Comparison of ENCODE assay signal across 22 cellular contexts in genomic region chr16:23428351-23428750, GRCh38.
"Had no signal": no experiment of that assay in that cellular context is flagged by ENCODE, and none has a peak within 500 bp of the region (broad histone marks: within the 10 kb centered on the region; RNA-seq: fewer than 3 reads in every experiment).

No MANE protein-coding gene starts in this region.

- H3K27me3 ChIP-seq: dorsolateral prefrontal cortex, neutrophil, pancreas, right lobe of liver, stomach, testis, tibial artery had no signal

- H3K27ac ChIP-seq: dorsolateral prefrontal cortex, epithelial cell of prostate, lower lobe of right lung, neutrophil, pancreas, right lobe of liver, stomach, testis, tibial artery had no signal

- FAIRE-seq: colon, keratinocyte, pancreas, small intestine had no signal

- ATAC-seq: esophagus mucosa; left ventricle myocardium superior; lower lobe of right lung; natural killer cell treated with Interleukin-12 subunit alpha and Interleukin-12 subunit beta and Interleukin-15 and Interleukin-18, amount 100 ng/mL, for 72 hours; pancreas; right lobe of liver had no signal

- H3K9me3 ChIP-seq: lower lobe of right lung, neutrophil, pancreas, right lobe of liver, stomach, testis, tibial artery had no signal

- DNase-seq: dorsolateral prefrontal cortex; effector CD4-positive, alpha-beta T cell; foreskin melanocyte; immature natural killer cell; left ventricle myocardium superior; lower lobe of right lung; pancreas; right lobe of liver; small intestine; stimulated activated CD4-positive, alpha-beta T cell treated with anti-CD3 and anti-CD28 coated beads, Interleukin-15, amount 100 ng/mL, for 24 hours; stimulated activated CD4-positive, alpha-beta T cell treated with anti-CD3 and anti-CD28 coated beads, Interleukin-2, amount 100 ng/mL, for 48 hours; stimulated activated CD8-positive, alpha-beta memory T cell treated with anti-CD3 and anti-CD28 coated beads, Interleukin-4, amount 100 ng/mL, for 48 hours; stimulated activated naive CD4-positive, alpha-beta T cell treated with Interleukin-2 at 50 U/mL for 16 hours; stomach; testis; tibial artery had no signal

- H3K4me3 ChIP-seq: dorsolateral prefrontal cortex, lower lobe of right lung, pancreas, right lobe of liver, stomach, testis, tibial artery had no signal

- H3K4me1 ChIP-seq: right lobe of liver had no signal
